Comparison of ENCODE assay signal across 29 cellular contexts in genomic region chr2:120350125-120350524, GRCh38. TPM values are rescaled to one million over a fixed set of nuclear protein-coding genes. Genes with fewer than 3 reads are reported as not detected.
"Had no signal": no experiment of that assay in that cellular context is flagged by ENCODE, and none has a peak within 500 bp of the region (broad histone marks: within the 10 kb centered on the region; RNA-seq: fewer than 3 reads in every experiment).

No MANE protein-coding gene starts in this region.

- H3K27me3 ChIP-seq: SJCRH30 had no signal

- H3K36me3 ChIP-seq: brain microvascular endothelial cell, SJCRH30 had no signal

- H3K4me3 ChIP-seq: K562, SJCRH30, SK-N-MC had no signal

- FAIRE-seq: K562, TTC549 had no signal

- ATAC-seq: activated naive CD8-positive, alpha-beta T cell treated with anti-CD3 and anti-CD28 coated beads, Interleukin-2, amount 50 U/mL, for 24 hours; activated T-cell treated with anti-CD3 and anti-CD28 coated beads, Interleukin-2, amount 50 U/mL, for 4 hours; K562 had no signal

- H3K9me3 Mint-ChIP-seq: activated CD4-positive, alpha-beta memory T cell treated with anti-CD3 and anti-CD28 coated beads for 36 hours; activated naive CD4-positive, alpha-beta T cell treated with anti-CD3 and anti-CD28 coated beads, Interleukin-2, amount 10 ng/mL, durations not matched to agents 7 days and 5 days; activated naive CD8-positive, alpha-beta T cell treated with anti-CD3 and anti-CD28 coated beads, Interleukin-2, amount 50 U/mL, for 24 hours; activated T-cell treated with anti-CD3 and anti-CD28 coated beads, Interleukin-2, amount 50 U/mL, for 4 hours; activated T-helper 1 cell treated with anti-CD3 and anti-CD28 coated beads, Interleukin-12 subunit alpha, Interleukin-12 subunit beta, Interleukin-2, Interleukin-4 antibody, amounts not matched to agents 30 ng/mL and 10 ng/mL and 1 ng/mL, durations not matched to agents 14 hours and 24 hours and 36 hours; T-helper 2 cell treated with Interferon-gamma antibody and Interleukin-4, amounts not matched to agents 5 μg/mL and 100 μg/mL, for 36 hours had no signal

- H3K4me3 Mint-ChIP-seq: activated CD4-positive, alpha-beta memory T cell treated with anti-CD3 and anti-CD28 coated beads for 36 hours; activated naive CD4-positive, alpha-beta T cell treated with anti-CD3 and anti-CD28 coated beads, Interleukin-2, amount 10 ng/mL, durations not matched to agents 7 days and 5 days; activated naive CD8-positive, alpha-beta T cell; activated naive CD8-positive, alpha-beta T cell treated with anti-CD3 and anti-CD28 coated beads, Interleukin-2, amount 50 U/mL, for 24 hours; activated T-cell treated with anti-CD3 and anti-CD28 coated beads, Interleukin-2, amount 50 U/mL, for 4 hours; activated T-helper 1 cell treated with anti-CD3 and anti-CD28 coated beads, Interleukin-12 subunit alpha, Interleukin-12 subunit beta, Interleukin-2, Interleukin-4 antibody, amounts not matched to agents 30 ng/mL and 10 ng/mL and 1 ng/mL, durations not matched to agents 14 hours and 24 hours and 36 hours; T-helper 2 cell treated with Interferon-gamma antibody and Interleukin-4, amounts not matched to agents 5 μg/mL and 100 μg/mL, for 36 hours had no signal

- H3K27ac ChIP-seq: brain microvascular endothelial cell, SJCRH30, SK-N-MC had no signal

- H3K27ac Mint-ChIP-seq: activated CD4-positive, alpha-beta memory T cell treated with anti-CD3 and anti-CD28 coated beads for 36 hours; activated naive CD4-positive, alpha-beta T cell treated with anti-CD3 and anti-CD28 coated beads, Interleukin-2, amount 10 ng/mL, durations not matched to agents 7 days and 5 days; activated naive CD8-positive, alpha-beta T cell; activated naive CD8-positive, alpha-beta T cell treated with anti-CD3 and anti-CD28 coated beads, Interleukin-2, amount 50 U/mL, for 24 hours; activated T-helper 1 cell treated with anti-CD3 and anti-CD28 coated beads, Interleukin-12 subunit alpha, Interleukin-12 subunit beta, Interleukin-2, Interleukin-4 antibody, amounts not matched to agents 30 ng/mL and 10 ng/mL and 1 ng/mL, durations not matched to agents 14 hours and 24 hours and 36 hours; T-helper 2 cell treated with Interferon-gamma antibody and Interleukin-4, amounts not matched to agents 5 μg/mL and 100 μg/mL, for 36 hours had no signal

- H3K9me3 ChIP-seq: SJCRH30 had no signal

- H3K36me3 Mint-ChIP-seq: activated CD4-positive, alpha-beta memory T cell treated with anti-CD3 and anti-CD28 coated beads for 36 hours; activated naive CD4-positive, alpha-beta T cell treated with anti-CD3 and anti-CD28 coated beads, Interleukin-2, amount 10 ng/mL, durations not matched to agents 7 days and 5 days; activated naive CD8-positive, alpha-beta T cell had no signal

- H3K4me1 ChIP-seq: SJCRH30 had no signal

- DNase-seq: activated CD4-positive, alpha-beta memory T cell treated with anti-CD3 and anti-CD28 coated beads for 36 hours; activated CD4-positive, alpha-beta T cell treated with anti-CD3 and anti-CD28 coated beads, Interleukin-2, amount 50 U/mL, for 1 hour; activated CD8-positive, alpha-beta memory T cell treated with anti-CD3 and anti-CD28 coated beads, Interleukin-2, amount 50 U/mL, for 4 hours; activated naive CD4-positive, alpha-beta T cell treated with anti-CD3 and anti-CD28 coated beads, Interleukin-2, amount 10 ng/mL, durations not matched to agents 7 days and 5 days; activated naive CD8-positive, alpha-beta T cell treated with anti-CD3 and anti-CD28 coated beads, Interleukin-2, amount 50 U/mL, for 24 hours; activated T-cell treated with anti-CD3 and anti-CD28 coated beads for 4 hours; activated T-cell treated with anti-CD3 and anti-CD28 coated beads, Interleukin-2, amount 50 U/mL, for 4 hours; anterior cingulate cortex; brain microvascular endothelial cell; central memory CD4-positive, alpha-beta T cell; NCI-H1105; NCI-H1417 treated with DMSO at 0.1 percent for 48 hours; NCI-H187 treated with DMSO at 0.1 percent for 48 hours; NCI-H2081; NCI-H226; NCI-H510A; NCI-H526; NCI-H748 treated with DMSO at 0.1 percent for 48 hours; NK-92 treated with Interleukin-12 subunit alpha and Interleukin-12 subunit beta, amount 100 ng/mL, for 24 hours; SHP77; SJCRH30 had no signal

RNA-seq across cellular contexts. Expression of gene INHBB, which starts 4.2 kb away (rescaled TPM):
- total RNA-seq: activated CD4-positive, alpha-beta memory T cell treated with anti-CD3 and anti-CD28 coated beads for 36 hours; activated T-helper 1 cell treated with anti-CD3 and anti-CD28 coated beads, Interleukin-12 subunit alpha, Interleukin-12 subunit beta, Interleukin-2, Interleukin-4 antibody, amounts not matched to agents 30 ng/mL and 10 ng/mL and 1 ng/mL, durations not matched to agents 14 hours and 24 hours and 36 hours; K562; OCI-LY7; SJCRH30; T-helper 1 cell treated with Interleukin-12 subunit alpha and Interleukin-12 subunit beta and Interleukin-4 antibody, amounts not matched to agents 30 ng/mL and 1 ng/mL, for 36 hours had no signal
- polyA plus RNA-seq: K562 had no signal
